In genomic region chr1:215865060-215865459, GRCh38 we compare ENCODE assay signal across 19 cellular contexts.
A peak's percentile ranks its signal among the peaks of the same experiment; 100 is the strongest.
DNase-seq lines count a peak whose midpoint lies in the region; ATAC-seq, FAIRE-seq and TF ChIP-seq lines count a peak whose summit lies in the region.
"Had no signal": no experiment of that assay in that cellular context is flagged by ENCODE, and none has a peak within 500 bp of the region (broad histone marks: within the 10 kb centered on the region; RNA-seq: fewer than 3 reads in every experiment).

No MANE protein-coding gene starts in this region.

- H3K4me3 ChIP-seq in HepG2 (replicated peaks in 1 of 3; ENCODE audit: insufficient read depth in 1 of 3, low read depth in 2 of 3, low read length in 3 of 3): no peak overlapping the region
- H3K4me3 ChIP-seq in trophoblast cell (ENCODE audit: low read depth, low read length): no peak overlapping the region
- H3K4me3 ChIP-seq in gastroesophageal sphincter: no peak overlapping the region
- H3K4me3 ChIP-seq in adrenal gland: no peak overlapping the region
- H3K4me3 ChIP-seq: BLaER1 treated with 17β-estradiol and CSF1 and Interleukin-3, amounts not matched to agents 10 nM and 100 nM; GM23338 had no signal

- no peak overlapping the region for H4K12ac ChIP-seq in trophoblast cell (ENCODE audit: low read depth, low read length)

- H3K4me1 ChIP-seq in HepG2 (ENCODE audit: insufficient read depth, low read length) (0 out of 2 replicates have a peak, but pooled peaks cover 6% of the 10 kb centered on the region), trophoblast cell (ENCODE audit: control insufficient read depth in 1 of 2, insufficient read depth in 2 of 2, low read length in 2 of 2) (no peaks in the 10 kb centered on the region), gastroesophageal sphincter (no peaks in the 10 kb centered on the region), adrenal gland (replicated peaks in 1 of 2) (no peaks in the 10 kb centered on the region)

- H2BK5ac ChIP-seq in trophoblast cell (ENCODE audit: low read depth, low read length, poor library complexity): no peak overlapping the region

- ATAC-seq in HepG2 (peak; percentile 68), gastroesophageal sphincter (no peak)
- ATAC-seq: GM23338, HCT116 had no signal

- no peaks in the 10 kb centered on the region for H3K9me3 ChIP-seq in HepG2 (ENCODE audit: low read length)
- no peaks in the 10 kb centered on the region for H3K9me3 ChIP-seq in trophoblast cell (ENCODE audit: insufficient read depth, low read depth, low read length)
- H3K9me3 ChIP-seq in gastroesophageal sphincter: no peaks in the 10 kb centered on the region
- H3K9me3 ChIP-seq in adrenal gland (replicated peaks in 1 of 3): no peaks in the 10 kb centered on the region
- H3K9me3 ChIP-seq: BLaER1 treated with 17β-estradiol and CSF1 and Interleukin-3, amounts not matched to agents 10 nM and 100 nM had no signal

- no peak overlapping the region for H3K4ac ChIP-seq in trophoblast cell (ENCODE audit: low read depth, low read length)

- under 1% methylated on average over 3 of the region's 3 CpGs for WGBS in HepG2 (ENCODE audit: low lambda C conversion rate)
- WGBS in trophoblast cell (ENCODE audit: extremely low coverage, insufficient coverage, insufficient read length): no CpG with 5 or more reads among the region's 3 CpGs
- WGBS in gastroesophageal sphincter (ENCODE audit: low coverage in 1 of 2), 2 donors: 87 to 94% methylated on average over 3 of the region's 3 CpGs
- WGBS in adrenal gland, 4 donors: 76 to 92% (median 81%) methylated on average over 3 of the region's 3 CpGs

- intact Hi-C loops in HepG2 (cut with micrococcal nuclease; ENCODE audit: unreplicated experiment) (no loop called here), adrenal gland (cut with DNase I) (no loop called here)

- H3K27me3 ChIP-seq in HepG2 (ENCODE audit: control insufficient read depth in 1 of 2, insufficient read depth in 2 of 2, low read length in 2 of 2) (no peaks in the 10 kb centered on the region), trophoblast cell (ENCODE audit: insufficient read depth, low read length) (no peaks in the 10 kb centered on the region), gastroesophageal sphincter (no peaks in the 10 kb centered on the region), adrenal gland (no peaks in the 10 kb centered on the region)
- H3K27me3 ChIP-seq: BLaER1 treated with 17β-estradiol and CSF1 and Interleukin-3, amounts not matched to agents 10 nM and 100 nM had no signal

- FAIRE-seq in HepG2 (lab: Jason Lieb, UNC): no peak
- FAIRE-seq: A204.1, GM12891, GM18507 had no signal

- H3K36me3 ChIP-seq in HepG2 (replicated peaks in 1 of 2; ENCODE audit: control insufficient read depth in 1 of 2, insufficient read depth in 2 of 2, low read length in 2 of 2) (no peaks in the 10 kb centered on the region), trophoblast cell (ENCODE audit: control insufficient read depth in 1 of 2, insufficient read depth in 2 of 2, low read length in 2 of 2) (no peaks in the 10 kb centered on the region), gastroesophageal sphincter (no peaks in the 10 kb centered on the region), adrenal gland (replicated peaks in 1 of 2) (no peaks in the 10 kb centered on the region)
- H3K36me3 ChIP-seq: BLaER1 treated with 17β-estradiol and CSF1 and Interleukin-3, amounts not matched to agents 10 nM and 100 nM had no signal

- TF ChIP-seq EP300 in HepG2 (IDR thresholded peaks at IDR 0.05; ENCODE audit: low read depth in 2 of 2, low read length in 2 of 2) (no peak), HepG2 (CRISPR knock-in tag; IDR thresholded peaks at IDR 0.05; ENCODE audit: borderline replicate concordance) (no peak), gastroesophageal sphincter (IDR thresholded peaks at IDR 0.05) (no peak)

- CTCF ChIA-PET in HepG2 (lab: Yijun Ruan, JAX; ENCODE audit: low intra/inter-chr PET ratio, low total read pairs): interaction anchor here (0.6 kb wide), 1 partner anchor 146 kb away, joined by 4 read pairs; no protein-coding TSS in a partner anchor

- no peak overlapping the region for H2BK120ac ChIP-seq in trophoblast cell (ENCODE audit: insufficient read depth, low read length, poor library complexity)

- no peak overlapping the region for H3K18ac ChIP-seq in trophoblast cell (ENCODE audit: low read length)

- TF ChIP-seq CTCF in HepG2 (CRISPR knock-in tag; IDR thresholded peaks at IDR 0.05) (no peak), gastroesophageal sphincter (IDR thresholded peaks at IDR 0.05) (no peak), adrenal gland (IDR thresholded peaks at IDR 0.05) (no peak)

- H3K9ac ChIP-seq in HepG2 (ENCODE audit: insufficient read depth, low read depth, low read length): no peak overlapping the region
- H3K9ac ChIP-seq in trophoblast cell (ENCODE audit: low read length): no peak overlapping the region
- H3K9ac ChIP-seq: BLaER1 treated with 17β-estradiol and CSF1 and Interleukin-3, amounts not matched to agents 10 nM and 100 nM had no signal

- in situ Hi-C loops in HepG2 (cut with HindIII; ENCODE audit: extremely low pct_ligation_motif_present, low pct_unique_long_range_greater_than_20kb): no loop called here

- peak; percentile 14 for DNase-seq in HuH-7.5 (ENCODE audit: low spot score)
- DNase-seq in HepG2 (ENCODE audit: low spot score): peak; percentile 44
- DNase-seq in trophoblast cell: peak; percentile 4 to 66
- no peak for DNase-seq in HT-29 (ENCODE audit: low spot score)
- no peak for DNase-seq in adrenal gland
- DNase-seq: Calu3; CD4-positive, alpha-beta T cell; CD8-positive, alpha-beta memory T cell; DMS53; DMS79 treated with DMSO at 0.1 percent for 48 hours; GF-D8; H9 had no signal

- no peaks in the 10 kb centered on the region for H4K20me1 ChIP-seq in HepG2 (ENCODE audit: insufficient read depth, low read length)
- H4K20me1 ChIP-seq: BLaER1 treated with 17β-estradiol and CSF1 and Interleukin-3, amounts not matched to agents 10 nM and 100 nM had no signal

- no TSS peak for BruUV-seq in HepG2 (replicated peaks; lab: Mats Ljungman, UMichigan)

- no peaks in the 10 kb centered on the region for H3K79me1 ChIP-seq in trophoblast cell (ENCODE audit: low read length)

- H3K79me2 ChIP-seq in HepG2 (ENCODE audit: insufficient read depth, low read length): no peaks in the 10 kb centered on the region
- H3K79me2 ChIP-seq in trophoblast cell (ENCODE audit: control insufficient read depth, insufficient read depth, low read length, poor library complexity): no peaks in the 10 kb centered on the region

- no peak overlapping the region for H3K23ac ChIP-seq in trophoblast cell (ENCODE audit: low read length)

- POLR2A ChIA-PET in HepG2 (lab: Yijun Ruan, JAX): no interaction called here

- no peak overlapping the region for H2AFZ ChIP-seq in HepG2 (ENCODE audit: low read length)
- no peak overlapping the region for H2AFZ ChIP-seq in trophoblast cell (ENCODE audit: insufficient read depth, low read length, poor library complexity)
- H2AFZ ChIP-seq: GM23338 had no signal

- no peak overlapping the region for H3K14ac ChIP-seq in trophoblast cell (ENCODE audit: low read length)

- H3K27ac ChIP-seq in HepG2 (ENCODE audit: extremely low read length, insufficient read depth, low read length) (no peak overlapping the region), trophoblast cell (ENCODE audit: low read depth, low read length) (no peak overlapping the region), gastroesophageal sphincter (no peak overlapping the region), adrenal gland (no peak overlapping the region)
- H3K27ac ChIP-seq: BLaER1 treated with 17β-estradiol and CSF1 and Interleukin-3, amounts not matched to agents 10 nM and 100 nM had no signal

- no peak for TF ChIP-seq RAD21 in HepG2 (CRISPR knock-in tag; IDR thresholded peaks at IDR 0.05)

- TF ChIP-seq POLR2A in HepG2 (IDR thresholded peaks at IDR 0.05; ENCODE audit: insufficient read depth in 1 of 2, low read depth in 2 of 2, low read length in 2 of 2) (no peak), gastroesophageal sphincter (IDR thresholded peaks at IDR 0.05) (no peak), adrenal gland (IDR thresholded peaks at IDR 0.05) (no peak)

- no peak overlapping the region for H3K4me2 ChIP-seq in HepG2 (ENCODE audit: low read depth, low read length)
- H3K4me2 ChIP-seq in trophoblast cell (ENCODE audit: low read length): no peak overlapping the region
- H3K4me2 ChIP-seq: GM23338 had no signal

- no peak overlapping the region for H4K8ac ChIP-seq in trophoblast cell (ENCODE audit: low read depth, low read length)

- no peak overlapping the region for H2BK12ac ChIP-seq in trophoblast cell (ENCODE audit: low read length)

- no peak overlapping the region for H2AK5ac ChIP-seq in trophoblast cell (ENCODE audit: low read length)

- H4K91ac ChIP-seq in trophoblast cell (ENCODE audit: low read depth, low read length): no peak overlapping the region

TF ChIP-seq in HepG2, 621 proteins besides CTCF, POLR2A, EP300 and RAD21 (continues in another document):
- peak; percentile 57 for TF ChIP-seq HNF4A (CRISPR knock-in tag; IDR thresholded peaks at IDR 0.05)
- no peak for TF ChIP-seq KMT2B (CRISPR knock-in tag; IDR thresholded peaks at IDR 0.05)
- TF ChIP-seq, protein P1, sequence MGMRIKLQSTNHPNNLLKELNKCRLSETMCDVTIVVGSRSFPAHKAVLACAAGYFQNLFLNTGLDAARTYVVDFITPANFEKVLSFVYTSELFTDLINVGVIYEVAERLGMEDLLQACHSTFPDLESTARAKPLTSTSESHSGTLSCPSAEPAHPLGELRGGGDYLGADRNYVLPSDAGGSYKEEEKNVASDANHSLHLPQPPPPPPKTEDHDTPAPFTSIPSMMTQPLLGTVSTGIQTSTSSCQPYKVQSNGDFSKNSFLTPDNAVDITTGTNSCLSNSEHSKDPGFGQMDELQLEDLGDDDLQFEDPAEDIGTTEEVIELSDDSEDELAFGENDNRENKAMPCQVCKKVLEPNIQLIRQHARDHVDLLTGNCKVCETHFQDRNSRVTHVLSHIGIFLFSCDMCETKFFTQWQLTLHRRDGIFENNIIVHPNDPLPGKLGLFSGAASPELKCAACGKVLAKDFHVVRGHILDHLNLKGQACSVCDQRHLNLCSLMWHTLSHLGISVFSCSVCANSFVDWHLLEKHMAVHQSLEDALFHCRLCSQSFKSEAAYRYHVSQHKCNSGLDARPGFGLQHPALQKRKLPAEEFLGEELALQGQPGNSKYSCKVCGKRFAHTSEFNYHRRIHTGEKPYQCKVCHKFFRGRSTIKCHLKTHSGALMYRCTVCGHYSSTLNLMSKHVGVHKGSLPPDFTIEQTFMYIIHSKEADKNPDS (CRISPR knock-in tag; IDR thresholded peaks at IDR 0.05): no peak
- peak; percentile 26; the same call in 1 of the 2 replicates for TF ChIP-seq CEBPB (IDR thresholded peaks at IDR 0.05; ENCODE audit: borderline replicate concordance, low read depth, low read length)
- no peak for TF ChIP-seq ZBTB7B (CRISPR knock-in tag; IDR thresholded peaks at IDR 0.05)
- TF ChIP-seq ZNF510 (CRISPR knock-in tag; IDR thresholded peaks at IDR 0.05; ENCODE audit: low read depth): no peak
- 0 out of 2 replicates have a peak, but pooled peaks have one; percentile 19 for TF ChIP-seq SIX1 (CRISPR knock-in tag; IDR thresholded peaks at IDR 0.05; ENCODE audit: borderline replicate concordance)
- TF ChIP-seq SIX4 (CRISPR knock-in tag; IDR thresholded peaks at IDR 0.05): 0 out of 2 replicates have a peak, but pooled peaks have one; percentile 29
- TF ChIP-seq NCOA2 (CRISPR knock-in tag; IDR thresholded peaks at IDR 0.05): peak; percentile 23; the same call in 1 of the 2 replicates

Comparison
In these comparisons a context has a peak if more than half of its experiments do, and no peak if none do; other contexts are left out.
1. DNase-seq: peak in HuH-7.5 (single experiment), HepG2 (single experiment) and trophoblast cell (2 of 2); none in HT-29 (single experiment) and adrenal gland (0 of 7).